12 cellular contexts compared by ENCODE assay signal in the genomic region with DNA sequence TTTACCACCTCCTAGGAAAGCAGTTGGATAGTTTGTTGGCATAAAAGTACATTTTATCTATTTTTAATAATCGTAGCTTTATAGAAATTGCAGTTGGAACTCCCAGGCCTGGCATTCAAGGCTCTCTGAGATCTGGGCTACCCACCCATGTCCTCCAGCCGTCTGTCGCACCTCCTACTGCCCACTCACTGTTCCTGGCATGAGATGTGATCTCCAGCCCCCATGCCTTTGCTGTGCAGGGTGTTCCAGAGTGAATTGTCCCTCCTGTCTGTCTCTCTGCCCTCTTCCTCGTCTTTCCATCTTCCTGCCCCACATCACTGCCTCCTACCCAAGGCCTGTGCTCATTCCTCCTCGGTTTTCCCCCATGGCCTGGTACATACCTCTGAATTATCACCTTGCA. TPM values are rescaled to one million over a fixed set of nuclear protein-coding genes. Genes with fewer than 3 reads are reported as not detected.
DNase-seq lines count a peak whose midpoint lies in the region; ATAC-seq and TF ChIP-seq lines count a peak whose summit lies in the region.
"Had no signal": no experiment of that assay in that cellular context is flagged by ENCODE, and none has a peak within 500 bp of the region (broad histone marks: within the 10 kb centered on the region; RNA-seq: fewer than 3 reads in every experiment).

No MANE protein-coding gene starts in this region.

- ATAC-seq in activated CD4-positive, alpha-beta T cell treated with anti-CD3 and anti-CD28 coated beads for 36 hours, result peak; percentile 2
- ATAC-seq in activated B cell treated with CpG ODN at 0.5 μM for 24 hours (ENCODE audit: low read depth), result no peak
- ATAC-seq in foreskin keratinocyte, result no peak
- ATAC-seq in stimulated activated naive B cell treated with anti-CD40 and anti-IgM and Interleukin-4, amounts not matched to agents 10 μg/mL and 1 μg/mL and 100 μg/mL, for 72 hours (replicated peaks), result no peak

- POLR2A ChIA-PET in activated CD4-positive, alpha-beta T cell treated with anti-CD3 and anti-CD28 coated beads for 36 hours (lab: Charles Lee), result interaction anchor here (0.7 to 2.6 kb wide), 12 partner anchors 8 to 222 kb away, joined by 3 to 29 read pairs (median 6); partner anchors contain the start of gene PTPN1
- POLR2A ChIA-PET in activated B cell treated with CpG ODN at 0.5 μM for 24 hours (lab: Charles Lee), result interaction anchor here (0.6 to 61.9 kb wide), 6 partner anchors 13 to 386 kb away, joined by 3 to 1679 read pairs (median 7); partner anchors contain the start of gene PTPN1

- no peak for DNase-seq in activated CD4-positive, alpha-beta T cell treated with anti-CD3 and anti-CD28 coated beads for 36 hours
- DNase-seq in activated CD4-positive, alpha-beta T cell treated with anti-CD3 and anti-CD28 coated beads, Interleukin-2, amount 50 U/mL, for 48 hours, result no peak
- DNase-seq in activated B cell treated with CpG ODN at 0.5 μM for 24 hours, result no peak
- no peak for DNase-seq in foreskin keratinocyte
- no peak for DNase-seq in stimulated activated naive B cell treated with anti-CD40 and anti-IgM and Interleukin-4, amounts not matched to agents 10 μg/mL and 1 μg/mL and 100 μg/mL, for 72 hours
- no peak for DNase-seq in RPMI8226
- DNase-seq in cerebellar cortex (ENCODE audit: low spot score), result no peak
- no peak for DNase-seq in posterior vena cava (ENCODE audit: low spot score)
- DNase-seq: endodermal cell, kidney, NCI-H1694 had no signal

- intact Hi-C loops in activated CD4-positive, alpha-beta T cell treated with anti-CD3 and anti-CD28 coated beads for 36 hours (cut with DNase I, micrococcal nuclease), result loop anchor here (1.0 to 10.0 kb wide), 12 partner anchors 9 to 756 kb away; partner anchors contain the start of genes CEBPB (in 1 of the 2), PARD6B (in 1 of the 2), PTPN1 (in 1 of the 2) and UBE2V1 (in 1 of the 2)
- intact Hi-C loops in activated B cell treated with CpG ODN at 0.5 μM for 24 hours (cut with micrococcal nuclease), result loop anchor here (2.0 kb wide), 1 partner anchor 14 kb away; no protein-coding TSS in a partner anchor
- intact Hi-C loops in posterior vena cava (cut with DNase I), result loop anchor here in 1 of 2 donors (1.0 kb wide), 1 partner anchor 12 kb away; no protein-coding TSS in a partner anchor

- peak overlapping the region; percentile 76 for H3K4me3 Mint-ChIP-seq in activated CD4-positive, alpha-beta T cell treated with anti-CD3 and anti-CD28 coated beads for 36 hours
- H3K4me3 Mint-ChIP-seq in activated B cell treated with CpG ODN at 0.5 μM for 24 hours, result no peak overlapping the region
- peak overlapping the region in 1 of 2 donors; percentile 9 for H3K4me3 Mint-ChIP-seq in stimulated activated naive B cell treated with anti-CD40 and anti-IgM and Interleukin-4, amounts not matched to agents 10 μg/mL and 1 μg/mL and 100 μg/mL, for 72 hours
- H3K4me3 Mint-ChIP-seq: endodermal cell had no signal

- H3K27ac Mint-ChIP-seq in activated CD4-positive, alpha-beta T cell treated with anti-CD3 and anti-CD28 coated beads for 36 hours, result peak overlapping the region; percentile 99
- peak overlapping the region; percentile 76 for H3K27ac Mint-ChIP-seq in activated B cell treated with CpG ODN at 0.5 μM for 24 hours
- peak overlapping the region; percentile 87 for H3K27ac Mint-ChIP-seq in stimulated activated naive B cell treated with anti-CD40 and anti-IgM and Interleukin-4, amounts not matched to agents 10 μg/mL and 1 μg/mL and 100 μg/mL, for 72 hours
- H3K27ac Mint-ChIP-seq: endodermal cell had no signal

- no peaks in the 10 kb centered on the region for H3K27me3 ChIP-seq in foreskin keratinocyte
- H3K27me3 ChIP-seq: suprapubic skin had no signal

- CTCF ChIA-PET in activated CD4-positive, alpha-beta T cell treated with anti-CD3 and anti-CD28 coated beads for 36 hours (lab: Charles Lee), result interaction anchor here (0.6 to 3.1 kb wide), 13 partner anchors 8 to 795 kb away, joined by 3 to 25 read pairs (median 6); no protein-coding TSS in a partner anchor
- CTCF ChIA-PET in activated B cell treated with CpG ODN at 0.5 μM for 24 hours (lab: Charles Lee), result interaction anchor here (1.0 to 1.2 kb wide), 3 partner anchors 15 to 56 kb away, joined by 3 to 5 read pairs (median 5); no protein-coding TSS in a partner anchor

- H3K27me3 Mint-ChIP-seq in activated CD4-positive, alpha-beta T cell treated with anti-CD3 and anti-CD28 coated beads for 36 hours, result no peaks in the 10 kb centered on the region
- no peaks in the 10 kb centered on the region for H3K27me3 Mint-ChIP-seq in activated B cell treated with CpG ODN at 0.5 μM for 24 hours
- no peaks in the 10 kb centered on the region for H3K27me3 Mint-ChIP-seq in stimulated activated naive B cell treated with anti-CD40 and anti-IgM and Interleukin-4, amounts not matched to agents 10 μg/mL and 1 μg/mL and 100 μg/mL, for 72 hours

- TF ChIP-seq CTCF in activated B cell treated with CpG ODN at 0.5 μM for 24 hours (IDR thresholded peaks at IDR 0.05) (no peak), foreskin keratinocyte (conservative IDR thresholded peaks at IDR 0.05) (no peak)

- H3K4me1 ChIP-seq in foreskin keratinocyte, result peaks cover 32% of the 10 kb centered on the region

- peaks cover 86% of the 10 kb centered on the region for H3K4me1 Mint-ChIP-seq in activated CD4-positive, alpha-beta T cell treated with anti-CD3 and anti-CD28 coated beads for 36 hours
- peaks cover 73% of the 10 kb centered on the region for H3K4me1 Mint-ChIP-seq in activated B cell treated with CpG ODN at 0.5 μM for 24 hours
- H3K4me1 Mint-ChIP-seq in stimulated activated naive B cell treated with anti-CD40 and anti-IgM and Interleukin-4, amounts not matched to agents 10 μg/mL and 1 μg/mL and 100 μg/mL, for 72 hours, result peaks cover 33 to 60% of the 10 kb centered on the region in 2 donors
- H3K4me1 Mint-ChIP-seq: endodermal cell had no signal

- H3K36me3 Mint-ChIP-seq in activated CD4-positive, alpha-beta T cell treated with anti-CD3 and anti-CD28 coated beads for 36 hours (ENCODE audit: low read depth), result peaks cover 73% of the 10 kb centered on the region
- H3K36me3 Mint-ChIP-seq in activated B cell treated with CpG ODN at 0.5 μM for 24 hours (ENCODE audit: low read depth), result peaks cover 78% of the 10 kb centered on the region
- H3K36me3 Mint-ChIP-seq in stimulated activated naive B cell treated with anti-CD40 and anti-IgM and Interleukin-4, amounts not matched to agents 10 μg/mL and 1 μg/mL and 100 μg/mL, for 72 hours, result peaks cover 58 to 70% of the 10 kb centered on the region in 2 donors

- H3K9me3 Mint-ChIP-seq in activated CD4-positive, alpha-beta T cell treated with anti-CD3 and anti-CD28 coated beads for 36 hours (ENCODE audit: low read depth), result no peaks in the 10 kb centered on the region
- no peaks in the 10 kb centered on the region for H3K9me3 Mint-ChIP-seq in activated B cell treated with CpG ODN at 0.5 μM for 24 hours
- no peaks in the 10 kb centered on the region for H3K9me3 Mint-ChIP-seq in stimulated activated naive B cell treated with anti-CD40 and anti-IgM and Interleukin-4, amounts not matched to agents 10 μg/mL and 1 μg/mL and 100 μg/mL, for 72 hours
- H3K9me3 Mint-ChIP-seq: endodermal cell had no signal

- H3K27ac ChIP-seq in foreskin keratinocyte, result peak overlapping the region; percentile 79
- H3K27ac ChIP-seq: suprapubic skin had no signal

RNA-seq across cellular contexts. Expression of gene PTPN1, which starts 50.7 kb away (rescaled TPM):
- total RNA-seq in activated CD4-positive, alpha-beta T cell treated with anti-CD3 and anti-CD28 coated beads for 36 hours, result 10 to 100 TPM; 79.0 to 92.8 TPM
- total RNA-seq in activated B cell treated with CpG ODN at 0.5 μM for 24 hours (212 and 227 TPM in 2 replicates), foreskin keratinocyte (74.3 and 80.5 TPM in 2 replicates), posterior vena cava (10 to 100 TPM; 23.5 to 43.6 TPM)
- polyA plus RNA-seq in foreskin keratinocyte, result 48.8 and 49.9 TPM in 2 replicates
